Comparison of ENCODE assay signal across 10 cellular contexts in genomic region chr3:113166719-113167492, GRCh38. TPM values are rescaled to one million over a fixed set of nuclear protein-coding genes. Genes with fewer than 3 reads are reported as not detected.
DNase-seq lines count a peak whose midpoint lies in the region; ATAC-seq, FAIRE-seq and TF ChIP-seq lines count a peak whose summit lies in the region.
"Had no signal": no experiment of that assay in that cellular context is flagged by ENCODE, and none has a peak within 500 bp of the region (broad histone marks: within the 10 kb centered on the region; RNA-seq: fewer than 3 reads in every experiment).

No MANE protein-coding gene starts in this region.

- no peak overlapping the region for H3K4me2 ChIP-seq in fibroblast of lung (ENCODE audit: extremely low read depth, insufficient read depth, low read length)

- H3K27me3 ChIP-seq in fibroblast of lung (ENCODE audit: control insufficient read depth, insufficient read depth, low read length) (no peaks in the 10 kb centered on the region), pancreas (no peaks in the 10 kb centered on the region)

- DNase-seq in D341Med (ENCODE audit: low spot score) (peak; percentile 48), NCI-H2196 (lab: John Stamatoyannopoulos, UW; ENCODE audit: unreplicated experiment) (peak; percentile 72), fibroblast of lung (ENCODE audit: low read depth in 2 of 2) (peak; percentile 73 to 80), pancreas (peak in 2 of 6 donors; percentile 19 to 31), SHP77 treated with DMSO at 0.1 percent for 48 hours (lab: John Stamatoyannopoulos, UW) (no peak), D721Med (ENCODE audit: insufficient read length, low spot score) (no peak)

- no peaks in the 10 kb centered on the region for H3K79me2 ChIP-seq in fibroblast of lung (ENCODE audit: control insufficient read depth, insufficient read depth, low read length)

- no peak overlapping the region for H3K9ac ChIP-seq in fibroblast of lung (ENCODE audit: insufficient read depth, low read length)

- no peak overlapping the region for H3K4me3 ChIP-seq in fibroblast of lung (replicated peaks in 1 of 4; ENCODE audit: control extremely low read depth in 1 of 4, insufficient read depth in 1 of 4, low read depth in 3 of 4, low read length in 4 of 4)
- H3K4me3 ChIP-seq in pancreas, result no peak overlapping the region

- TF ChIP-seq CTCF in fibroblast of lung (conservative IDR thresholded peaks at IDR 0.05 in 1 of 2, IDR thresholded peaks at IDR 0.05 in 1 of 2; ENCODE audit: low read depth in 1 of 2, low read length in 2 of 2), result no peak
- TF ChIP-seq CTCF in pancreas (IDR thresholded peaks at IDR 0.05), result no peak
- no peak for TF ChIP-seq CTCF in D721Med (IDR thresholded peaks at IDR 0.05; ENCODE audit: insufficient read depth, missing control alignments)

- H3K9me3 ChIP-seq in fibroblast of lung (ENCODE audit: control insufficient read depth, insufficient read depth, low read depth, low read length) (no peaks in the 10 kb centered on the region), pancreas (no peaks in the 10 kb centered on the region)

- H3K36me3 ChIP-seq in fibroblast of lung (ENCODE audit: control insufficient read depth, insufficient read depth, low read length), result no peaks in the 10 kb centered on the region
- no peaks in the 10 kb centered on the region for H3K36me3 ChIP-seq in pancreas

- intact Hi-C loops in pancreas (cut with DNase I), result no loop called here

- 42 to 47% methylated on average over 12 of the region's 12 CpGs for WGBS in pancreas, 2 donors

- H4K20me1 ChIP-seq in fibroblast of lung (ENCODE audit: control insufficient read depth, extremely low read depth, insufficient read depth, low read length), result no peaks in the 10 kb centered on the region

- H3K27ac ChIP-seq in fibroblast of lung (ENCODE audit: insufficient read depth, low read length) (no peak overlapping the region), pancreas (peak overlapping the region in 2 of 4 donors; percentile 18 to 23)
- H3K27ac ChIP-seq: epithelial cell of prostate had no signal

- peak overlapping the region; percentile 44 for H2AFZ ChIP-seq in fibroblast of lung (ENCODE audit: low read length)

- ATAC-seq in pancreas (peak in 3 of 4 donors; percentile 45 to 88 (median 80)), GM19395 (IDR thresholded peaks at IDR 0.05; ENCODE audit: unreplicated experiment) (no peak), HG02870 (IDR thresholded peaks at IDR 0.05; ENCODE audit: unreplicated experiment) (no peak)

- H3K4me1 ChIP-seq in fibroblast of lung (ENCODE audit: control insufficient read depth, extremely low read depth, insufficient read depth, low read length) (no peaks in the 10 kb centered on the region), pancreas (no peaks in the 10 kb centered on the region)

- FAIRE-seq in pancreas (lab: Jason Lieb, UNC) (no peak), D721Med (lab: Jason Lieb, UNC) (no peak)

RNA-seq across cellular contexts. Expression of gene BOC, which starts 44.5 kb away (rescaled TPM):
- 2.1 and 3.9 TPM in 2 replicates for total RNA-seq in fibroblast of lung
- polyA plus RNA-seq in fibroblast of lung, result 4.2 and 4.7 TPM in 2 replicates
- 5.2 and 5.7 TPM in 2 replicates for polyA plus RNA-seq in fibroblast of lung (2012)
- 4.6 and 22.9 TPM in 2 replicates for polyA minus RNA-seq in fibroblast of lung (ENCODE audit: low replicate concordance)
- 10 to 100 TPM in 4 of 6 donors, 1 to 10 TPM in 2; 4.9 to 19.5 (median 10.5) TPM for total RNA-seq in pancreas
- polyA plus RNA-seq in pancreas, result 1 to 10 TPM; 9.5 TPM
- total RNA-seq: NCI-H460 had no signal

Comparison
In these comparisons a context has a peak if more than half of its experiments do, and no peak if none do; other contexts are left out.
1. DNase-seq: peak in D341Med (single experiment), NCI-H2196 (single experiment) and fibroblast of lung (2 of 2); none in SHP77 treated with DMSO at 0.1 percent for 48 hours (single experiment) and D721Med (single experiment).
2. ATAC-seq: peak in pancreas (3 of 4); none in GM19395 (single experiment) and HG02870 (single experiment).